ENCODE assay signal across 24 cellular contexts in the genomic region with DNA sequence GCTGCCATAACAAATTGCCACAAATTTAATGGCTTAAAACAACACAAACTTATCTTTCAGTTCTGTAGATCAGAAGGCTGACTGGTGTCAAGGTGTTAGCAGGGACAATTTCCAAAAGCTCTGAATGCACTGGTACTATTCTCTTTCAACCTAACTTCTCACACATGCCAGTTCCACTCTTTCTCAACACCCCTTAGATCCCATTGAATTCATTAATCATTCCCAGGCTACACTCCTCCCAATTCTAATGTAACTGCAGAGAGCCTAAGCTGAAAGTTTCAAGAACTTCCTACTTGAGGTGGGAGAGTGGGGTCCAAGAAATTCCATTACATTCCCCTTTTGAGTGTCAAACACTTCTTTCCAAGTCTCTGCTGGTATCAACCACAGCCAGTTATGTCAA.
"Had no signal": no experiment of that assay in that cellular context is flagged by ENCODE, and none has a peak within 500 bp of the region (broad histone marks: within the 10 kb centered on the region; RNA-seq: fewer than 3 reads in every experiment).

No MANE protein-coding gene starts in this region.

- ATAC-seq: effector memory CD8-positive, alpha-beta T cell; esophagus mucosa; foreskin keratinocyte; gastrocnemius medialis; gastroesophageal sphincter; heart left ventricle had no signal

- H3K4me1 ChIP-seq: colonic mucosa, esophagus squamous epithelium, foreskin keratinocyte, gastrocnemius medialis, gastroesophageal sphincter had no signal

- H3K4me1 Mint-ChIP-seq: endodermal cell had no signal

- H3K4me3 Mint-ChIP-seq: dendritic cell treated with granulocyte-macrophage colony-stimulating factor and Interleukin-4, amounts not matched to agents 40 ng/mL and 50 ng/mL, for 4 days; effector memory CD8-positive, alpha-beta T cell; endodermal cell had no signal

- H3K27me3 Mint-ChIP-seq: dendritic cell treated with granulocyte-macrophage colony-stimulating factor and Interleukin-4, amounts not matched to agents 40 ng/mL and 50 ng/mL, for 4 days; effector memory CD8-positive, alpha-beta T cell had no signal

- DNase-seq: colonic mucosa; cortex of kidney; dermis blood vessel endothelial cell; dorsolateral prefrontal cortex; effector CD4-positive, alpha-beta T cell; effector CD8-positive, alpha-beta T cell; effector memory CD4-positive, alpha-beta T cell; effector memory CD8-positive, alpha-beta T cell; endodermal cell; erythroblast; esophagus squamous epithelium; foreskin fibroblast; foreskin keratinocyte; foreskin melanocyte; gastrocnemius medialis; glutamatergic neuron; head of caudate nucleus; heart left ventricle had no signal

- H3K9me3 ChIP-seq: colonic mucosa, esophagus muscularis mucosa, esophagus squamous epithelium, gastrocnemius medialis, gastroesophageal sphincter, heart left ventricle had no signal

- H3K36me3 ChIP-seq: colonic mucosa, esophagus muscularis mucosa, esophagus squamous epithelium, gastrocnemius medialis, gastroesophageal sphincter, heart left ventricle had no signal

- H3K27me3 ChIP-seq: colonic mucosa, dorsolateral prefrontal cortex, esophagus muscularis mucosa, esophagus squamous epithelium, gastrocnemius medialis, gastroesophageal sphincter, heart left ventricle had no signal

- H3K27ac Mint-ChIP-seq: dendritic cell treated with granulocyte-macrophage colony-stimulating factor and Interleukin-4, amounts not matched to agents 40 ng/mL and 50 ng/mL, for 4 days; effector memory CD8-positive, alpha-beta T cell; endodermal cell had no signal

- H3K9me3 Mint-ChIP-seq: dendritic cell treated with granulocyte-macrophage colony-stimulating factor and Interleukin-4, amounts not matched to agents 40 ng/mL and 50 ng/mL, for 4 days; effector memory CD8-positive, alpha-beta T cell; endodermal cell had no signal

- H3K4me3 ChIP-seq: colonic mucosa, coronary artery, dorsolateral prefrontal cortex, esophagus muscularis mucosa, esophagus squamous epithelium, gastrocnemius medialis, gastroesophageal sphincter, heart left ventricle had no signal

- H3K27ac ChIP-seq: colonic mucosa, coronary artery, dorsolateral prefrontal cortex, epithelial cell of prostate, esophagus muscularis mucosa, esophagus squamous epithelium, foreskin keratinocyte, gastrocnemius medialis, gastroesophageal sphincter, heart left ventricle had no signal
